Comparison of ENCODE assay signal across 1 cellular context in the genomic region with DNA sequence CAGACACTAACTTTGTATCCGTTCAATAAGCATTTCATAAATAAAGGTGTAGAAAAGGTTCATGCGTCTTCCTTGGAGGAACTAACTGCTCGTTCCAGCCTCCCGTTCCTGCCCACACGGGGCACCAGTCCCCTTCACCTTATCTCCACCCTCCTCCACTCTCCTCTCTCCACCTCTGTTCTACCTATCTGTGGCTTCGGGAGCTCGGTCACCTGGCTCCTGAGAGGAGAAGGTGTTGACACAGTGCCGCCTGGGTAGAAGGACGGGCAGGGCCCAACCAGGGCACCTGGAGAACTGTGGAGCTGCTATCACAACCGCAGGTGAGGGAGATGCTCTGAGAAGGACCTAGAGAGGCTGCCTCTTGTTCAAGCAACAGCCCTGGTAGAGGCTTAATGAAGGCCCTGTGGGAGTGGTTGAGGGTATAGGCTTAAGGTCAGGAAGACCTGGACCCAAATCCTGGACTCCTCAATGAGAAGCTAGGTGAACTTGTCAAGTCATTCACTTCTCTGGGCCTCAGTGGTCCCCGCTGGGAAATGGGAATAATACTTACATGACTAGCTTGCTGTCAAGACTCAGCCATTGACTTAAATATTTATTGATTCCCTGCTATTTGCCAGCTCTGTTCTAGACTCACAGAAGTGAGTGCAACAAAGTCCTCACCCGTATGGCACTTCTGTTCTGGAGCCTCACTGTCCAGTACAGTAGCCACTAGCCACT.
A peak's percentile ranks its signal among the peaks of the same experiment; 100 is the strongest.
TF ChIP-seq lines count a peak whose summit lies in the region.

No MANE protein-coding gene starts in this region.

TF ChIP-seq in HepG2, 621 proteins besides CTCF, POLR2A, EP300 and RAD21:
- TF ChIP-seq ZNF629 (CRISPR knock-in tag; conservative IDR thresholded peaks at IDR 0.05) = peak; percentile 85
- no peak for TF ChIP-seq MED1 (CRISPR knock-in tag; IDR thresholded peaks at IDR 0.05)
TF ChIP-seq in HepG2: peak in this region for 1.
